Comparison of ENCODE assay signal across 2 cellular contexts in the genomic region with DNA sequence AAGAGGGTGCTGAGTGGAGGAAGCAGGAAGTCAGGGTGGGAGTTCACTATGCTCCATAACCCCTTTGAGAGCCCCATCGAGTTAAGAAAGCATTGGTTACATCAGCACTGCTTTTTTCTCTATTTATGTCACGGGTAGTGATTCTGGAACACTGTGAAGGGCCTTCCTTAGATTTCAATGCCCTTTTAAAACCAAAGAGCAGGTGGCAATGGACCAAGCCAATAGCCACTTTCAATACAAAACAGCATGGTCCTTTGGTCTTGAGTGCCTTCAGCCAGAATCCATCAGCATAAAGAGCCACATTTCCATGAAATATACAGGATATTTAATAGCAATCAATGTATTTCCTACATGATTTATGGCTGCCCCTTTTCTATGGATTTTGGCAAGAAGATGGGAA.
TF ChIP-seq lines count a peak whose summit lies in the region.

No MANE protein-coding gene starts in this region.

TF ChIP-seq in A549, 52 proteins besides CTCF, POLR2A, EP300 and RAD21 (continued from another document):
- TF ChIP-seq, protein P1, sequence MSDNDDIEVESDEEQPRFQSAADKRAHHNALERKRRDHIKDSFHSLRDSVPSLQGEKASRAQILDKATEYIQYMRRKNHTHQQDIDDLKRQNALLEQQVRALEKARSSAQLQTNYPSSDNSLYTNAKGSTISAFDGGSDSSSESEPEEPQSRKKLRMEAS (IDR thresholded peaks at IDR 0.05) = no peak
- TF ChIP-seq CHD4 (IDR thresholded peaks at IDR 0.05; ENCODE audit: borderline replicate concordance) (no peak), MYC (IDR thresholded peaks at IDR 0.05; ENCODE audit: borderline replicate concordance, low read length) (no peak), HEYL (CRISPR knock-in tag; IDR thresholded peaks at IDR 0.05) (no peak), CHD2 (IDR thresholded peaks at IDR 0.05; ENCODE audit: low read length, partially characterized antibody) (no peak), RARB (CRISPR knock-in tag; IDR thresholded peaks at IDR 0.05) (no peak)
- TF ChIP-seq, protein P2, sequence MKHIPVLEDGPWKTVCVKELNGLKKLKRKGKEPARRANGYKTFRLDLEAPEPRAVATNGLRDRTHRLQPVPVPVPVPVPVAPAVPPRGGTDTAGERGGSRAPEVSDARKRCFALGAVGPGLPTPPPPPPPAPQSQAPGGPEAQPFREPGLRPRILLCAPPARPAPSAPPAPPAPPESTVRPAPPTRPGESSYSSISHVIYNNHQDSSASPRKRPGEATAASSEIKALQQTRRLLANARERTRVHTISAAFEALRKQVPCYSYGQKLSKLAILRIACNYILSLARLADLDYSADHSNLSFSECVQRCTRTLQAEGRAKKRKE (CRISPR knock-in tag; IDR thresholded peaks at IDR 0.05; ENCODE audit: low read depth) = no peak

TF ChIP-seq in HepG2, 621 proteins besides CTCF, POLR2A, EP300 and RAD21 (continued from another document):
- TF ChIP-seq, protein P3, sequence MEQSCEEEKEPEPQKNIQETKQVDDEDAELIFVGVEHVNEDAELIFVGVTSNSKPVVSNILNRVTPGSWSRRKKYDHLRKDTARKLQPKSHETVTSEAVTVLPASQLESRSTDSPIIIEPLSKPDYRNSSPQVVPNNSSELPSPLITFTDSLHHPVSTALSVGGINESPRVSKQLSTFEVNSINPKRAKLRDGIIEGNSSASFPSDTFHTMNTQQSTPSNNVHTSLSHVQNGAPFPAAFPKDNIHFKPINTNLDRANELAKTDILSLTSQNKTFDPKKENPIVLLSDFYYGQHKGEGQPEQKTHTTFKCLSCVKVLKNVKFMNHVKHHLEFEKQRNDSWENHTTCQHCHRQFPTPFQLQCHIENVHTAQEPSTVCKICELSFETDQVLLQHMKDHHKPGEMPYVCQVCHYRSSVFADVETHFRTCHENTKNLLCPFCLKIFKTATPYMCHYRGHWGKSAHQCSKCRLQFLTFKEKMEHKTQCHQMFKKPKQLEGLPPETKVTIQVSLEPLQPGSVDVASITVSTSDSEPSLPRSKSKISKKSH (CRISPR knock-in tag; IDR thresholded peaks at IDR 0.05; ENCODE audit: borderline replicate concordance) = no peak
- TF ChIP-seq RNF2 (conservative IDR thresholded peaks at IDR 0.05; ENCODE audit: low read depth) (no peak), TAF15 (IDR thresholded peaks at IDR 0.05; ENCODE audit: low read depth, low read length, poor library complexity, severe bottlenecking) (no peak), ZNF773 (CRISPR knock-in tag; IDR thresholded peaks at IDR 0.05; ENCODE audit: borderline replicate concordance) (no peak), ZNF546 (CRISPR knock-in tag; conservative IDR thresholded peaks at IDR 0.05) (no peak), ZNF660 (CRISPR knock-in tag; IDR thresholded peaks at IDR 0.05; ENCODE audit: borderline replicate concordance, low read depth) (no peak), MBNL3 (CRISPR knock-in tag; conservative IDR thresholded peaks at IDR 0.05) (no peak), ZNF530 (CRISPR knock-in tag; IDR thresholded peaks at IDR 0.05; ENCODE audit: low read depth) (no peak), XBP1 (CRISPR knock-in tag; IDR thresholded peaks at IDR 0.05) (no peak)
- TF ChIP-seq, protein P4, sequence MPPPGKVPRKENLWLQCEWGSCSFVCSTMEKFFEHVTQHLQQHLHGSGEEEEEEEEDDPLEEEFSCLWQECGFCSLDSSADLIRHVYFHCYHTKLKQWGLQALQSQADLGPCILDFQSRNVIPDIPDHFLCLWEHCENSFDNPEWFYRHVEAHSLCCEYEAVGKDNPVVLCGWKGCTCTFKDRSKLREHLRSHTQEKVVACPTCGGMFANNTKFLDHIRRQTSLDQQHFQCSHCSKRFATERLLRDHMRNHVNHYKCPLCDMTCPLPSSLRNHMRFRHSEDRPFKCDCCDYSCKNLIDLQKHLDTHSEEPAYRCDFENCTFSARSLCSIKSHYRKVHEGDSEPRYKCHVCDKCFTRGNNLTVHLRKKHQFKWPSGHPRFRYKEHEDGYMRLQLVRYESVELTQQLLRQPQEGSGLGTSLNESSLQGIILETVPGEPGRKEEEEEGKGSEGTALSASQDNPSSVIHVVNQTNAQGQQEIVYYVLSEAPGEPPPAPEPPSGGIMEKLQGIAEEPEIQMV (CRISPR knock-in tag; IDR thresholded peaks at IDR 0.05; ENCODE audit: low read depth) = no peak
- TF ChIP-seq, protein P5, sequence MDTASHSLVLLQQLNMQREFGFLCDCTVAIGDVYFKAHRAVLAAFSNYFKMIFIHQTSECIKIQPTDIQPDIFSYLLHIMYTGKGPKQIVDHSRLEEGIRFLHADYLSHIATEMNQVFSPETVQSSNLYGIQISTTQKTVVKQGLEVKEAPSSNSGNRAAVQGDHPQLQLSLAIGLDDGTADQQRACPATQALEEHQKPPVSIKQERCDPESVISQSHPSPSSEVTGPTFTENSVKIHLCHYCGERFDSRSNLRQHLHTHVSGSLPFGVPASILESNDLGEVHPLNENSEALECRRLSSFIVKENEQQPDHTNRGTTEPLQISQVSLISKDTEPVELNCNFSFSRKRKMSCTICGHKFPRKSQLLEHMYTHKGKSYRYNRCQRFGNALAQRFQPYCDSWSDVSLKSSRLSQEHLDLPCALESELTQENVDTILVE (CRISPR knock-in tag; IDR thresholded peaks at IDR 0.05) = no peak
